Comparison of ENCODE assay signal across 24 cellular contexts in the genomic region with DNA sequence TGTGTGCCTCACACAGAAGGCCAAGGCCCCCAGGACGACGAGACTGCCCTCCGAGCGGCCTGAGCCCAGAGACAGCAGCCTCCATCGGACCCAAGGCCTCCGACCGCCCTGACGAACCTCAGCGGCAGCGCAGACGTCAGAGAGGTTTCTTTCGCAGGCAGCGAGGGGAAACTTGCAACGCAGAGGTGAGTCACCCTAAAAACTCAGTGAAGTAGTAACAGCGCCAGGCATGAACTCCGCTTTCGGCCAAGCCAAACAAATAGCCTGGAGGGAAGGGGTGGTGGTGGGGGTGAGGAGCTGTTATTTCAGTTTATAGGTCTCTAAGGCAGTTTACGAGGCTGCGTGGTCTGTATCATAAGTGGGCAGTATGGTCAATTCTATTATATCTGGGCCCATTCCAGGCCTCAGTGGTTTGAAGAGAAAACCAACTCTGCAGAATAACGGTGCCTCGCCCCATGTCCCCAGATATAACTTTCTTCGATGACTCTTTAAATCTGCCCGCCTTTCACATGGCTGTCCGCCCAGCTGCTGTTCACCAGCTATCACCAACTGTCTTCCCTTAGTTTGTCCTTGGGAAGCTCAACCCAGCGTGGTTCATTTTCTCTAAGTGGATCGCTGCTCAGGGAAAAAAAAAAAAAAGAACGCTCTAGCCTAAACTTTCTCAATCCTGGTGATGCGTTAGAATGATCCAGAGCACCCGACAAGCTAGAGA. TPM values are rescaled to one million over a fixed set of nuclear protein-coding genes. Genes with fewer than 3 reads are reported as not detected.
DNase-seq lines count a peak whose midpoint lies in the region; ATAC-seq and TF ChIP-seq lines count a peak whose summit lies in the region.
"Had no signal": no experiment of that assay in that cellular context is flagged by ENCODE, and none has a peak within 500 bp of the region (broad histone marks: within the 10 kb centered on the region; RNA-seq: fewer than 3 reads in every experiment).

No MANE protein-coding gene starts in this region.

- peak; percentile 56 for DNase-seq in GOT3 (lab: John Stamatoyannopoulos, UW)
- DNase-seq in T1000 (lab: John Stamatoyannopoulos, UW), result peak; percentile 85
- DNase-seq in fibroblast of the aortic adventitia (ENCODE audit: low read depth), result peak; percentile 77
- no peak for DNase-seq in stomach
- DNase-seq in heart left ventricle, result no peak
- no peak for DNase-seq in H7
- DNase-seq: activated CD4-positive, CD25-positive, alpha-beta regulatory T cell treated with anti-CD3 and anti-CD28 coated beads, Interleukin-2, amount 50 U/mL, for 72 hours; foreskin keratinocyte; GDM1; naive thymus-derived CD4-positive, alpha-beta T cell; NCI-H1092 treated with DMSO at 0.1 percent for 48 hours; NCI-H2081; NCI-H510A treated with DMSO at 0.1 percent for 48 hours; right cardiac atrium; substantia nigra; T-helper 9 cell had no signal

- H3K4me1 ChIP-seq in stomach (peaks cover 0 to 14% (median 0%) of the 10 kb centered on the region in 4 donors), heart left ventricle (no peaks in the 10 kb centered on the region)
- H3K4me1 ChIP-seq: ascending aorta, foreskin keratinocyte had no signal

- no peak for ATAC-seq in heart left ventricle
- no peak for ATAC-seq in HG03571 (IDR thresholded peaks at IDR 0.05; ENCODE audit: unreplicated experiment)
- ATAC-seq in GM18511 (IDR thresholded peaks at IDR 0.05; ENCODE audit: unreplicated experiment), result no peak
- ATAC-seq: activated naive CD4-positive, alpha-beta T cell treated with anti-CD3 and anti-CD28 coated beads, Interleukin-2, amount 50 U/mL, for 72 hours; foreskin keratinocyte; naive thymus-derived CD4-positive, alpha-beta T cell; right cardiac atrium had no signal

- no peak for TF ChIP-seq EP300 in stomach (IDR thresholded peaks at IDR 0.05)

- TF ChIP-seq CTCF in fibroblast of the aortic adventitia (IDR thresholded peaks at IDR 0.05; ENCODE audit: insufficient read depth, low read length) (no peak), stomach (IDR thresholded peaks at IDR 0.05) (no peak), heart left ventricle (IDR thresholded peaks at IDR 0.05) (no peak)

- 82 to 87% (median 86%) methylated on average over 29 of the region's 29 CpGs for WGBS in stomach, 5 donors
- whole genome bisulfite sequencing in heart left ventricle, 4 donors, result 90 to 93% (median 91%) methylated on average over 29 of the region's 29 CpGs

- H3K9me3 ChIP-seq in stomach (peaks cover 0 to 4% (median under 1%) of the 10 kb centered on the region in 4 donors), heart left ventricle (no peaks in the 10 kb centered on the region)
- H3K9me3 ChIP-seq: ascending aorta had no signal

- intact Hi-C loops in stomach (cut with DNase I; ENCODE audit: low total_unique reads) (no loop called here), heart left ventricle (cut with DNase I) (no loop called here)

- H3K36me3 ChIP-seq in stomach, result no peaks in the 10 kb centered on the region
- no peaks in the 10 kb centered on the region for H3K36me3 ChIP-seq in heart left ventricle
- H3K36me3 ChIP-seq in H7 (replicated peaks; ENCODE audit: control insufficient read depth, insufficient read depth, low read length), result no peaks in the 10 kb centered on the region
- H3K36me3 ChIP-seq: ascending aorta had no signal

- H3K27me3 ChIP-seq in stomach (peaks cover 0 to 6% (median 0%) of the 10 kb centered on the region in 3 donors), heart left ventricle (peaks cover 0 to 17% (median 0%) of the 10 kb centered on the region in 9 donors), H7 (ENCODE audit: control insufficient read depth, insufficient read depth, low read length) (no peaks in the 10 kb centered on the region)
- H3K27me3 ChIP-seq: ascending aorta, foreskin keratinocyte had no signal

- H3K4me3 ChIP-seq in fibroblast of the aortic adventitia (ENCODE audit: low read depth, low read length) (no peak overlapping the region), stomach (no peak overlapping the region), heart left ventricle (no peak overlapping the region), H7 (ENCODE audit: insufficient read depth, low read depth, low read length) (no peak overlapping the region)
- H3K4me3 ChIP-seq: ascending aorta had no signal

- no peak for TF ChIP-seq POLR2A in stomach (IDR thresholded peaks at IDR 0.05)
- no peak for TF ChIP-seq POLR2A in heart left ventricle (IDR thresholded peaks at IDR 0.05)

- H3K27ac ChIP-seq in stomach, result peak overlapping the region; percentile 17 to 56 (median 43)
- peak overlapping the region in 1 of 12 donors; percentile 82 for H3K27ac ChIP-seq in heart left ventricle
- H3K27ac ChIP-seq: ascending aorta, foreskin keratinocyte, KMS-11, RWPE1 had no signal

RNA-seq across cellular contexts. Expression of a gene that starts 43.5 kb away (rescaled TPM):
- 1.6 and 3.0 TPM in 2 replicates for total RNA-seq in fibroblast of the aortic adventitia (ENCODE audit: low replicate concordance)
- 10 to 100 TPM; 18.4 to 37.9 (median 26.9) TPM for total RNA-seq in stomach
- polyA plus RNA-seq in stomach, result 10 to 100 TPM; 15.7 to 18.2 (median 17.7) TPM
- under 1 TPM in 6 of 9 donors, not detected in 3; 0.14 to 0.48 (median 0.21) TPM for total RNA-seq in heart left ventricle
- polyA plus RNA-seq in heart left ventricle, result under 1 TPM; 0.04 to 0.15 TPM
- total RNA-seq in H7 (2014; rRNA removed; shearing (Covaris generic)), result not detected in 2 replicates
- total RNA-seq: activated naive CD4-positive, alpha-beta T cell treated with anti-CD3 and anti-CD28 coated beads, Interleukin-2, amount 50 U/mL, for 72 hours; foreskin keratinocyte; kidney epithelial cell; naive thymus-derived CD4-positive, alpha-beta T cell; osteocyte had no signal
- polyA plus RNA-seq: foreskin keratinocyte; naive thymus-derived CD4-positive, alpha-beta T cell had no signal

Comparison
In these comparisons a context has a peak if more than half of its experiments do, and no peak if none do; other contexts are left out.
1. DNase-seq: peak in GOT3 (single experiment), T1000 (single experiment) and fibroblast of the aortic adventitia (single experiment); none in stomach (single experiment), heart left ventricle (0 of 5) and H7 (single experiment).